Comparison of ENCODE assay signal across 9 cellular contexts in the genomic region with DNA sequence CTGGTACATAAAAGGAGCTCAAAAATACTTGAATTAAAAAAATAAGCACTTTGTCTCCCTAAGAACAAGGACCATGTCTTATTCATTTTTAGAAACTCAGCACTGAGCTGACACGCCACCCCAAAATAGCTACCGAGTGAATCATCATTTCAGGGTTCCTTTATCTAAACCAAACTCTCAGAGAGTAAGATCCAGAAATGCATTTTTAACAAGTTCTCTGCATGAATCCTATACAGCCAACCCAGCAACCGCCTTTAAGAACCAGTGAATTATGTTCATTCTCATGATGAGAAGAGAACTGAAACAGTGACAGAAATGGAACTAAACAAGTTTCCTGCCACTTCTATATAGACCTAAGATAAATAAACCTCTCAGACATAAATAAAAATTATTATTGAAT. TPM values are rescaled to one million over a fixed set of nuclear protein-coding genes. Genes with fewer than 3 reads are reported as not detected.
DNase-seq lines count a peak whose midpoint lies in the region; ATAC-seq, FAIRE-seq and TF ChIP-seq lines count a peak whose summit lies in the region.
"Had no signal": no experiment of that assay in that cellular context is flagged by ENCODE, and none has a peak within 500 bp of the region (broad histone marks: within the 10 kb centered on the region; RNA-seq: fewer than 3 reads in every experiment).

No MANE protein-coding gene starts in this region.

- H3K36me3 ChIP-seq in GM12878 (ENCODE audit: control insufficient read depth in 2 of 2, insufficient read depth in 2 of 2, low read length in 1 of 2) = peaks cover 2 to 22% of the 10 kb centered on the region in 2 experiments; a peak in 2 of 4 replicates

- peak in 1 of 2 experiments; percentile 69; a peak in 2 of 4 replicates for TF ChIP-seq EP300 in GM12878 (IDR thresholded peaks at IDR 0.05; ENCODE audit: borderline replicate concordance in 1 of 2, control insufficient read depth in 1 of 2, low read depth in 2 of 2, low read length in 2 of 2)

- H3K4me1 ChIP-seq in GM12878 (ENCODE audit: control insufficient read depth, insufficient read depth, low read length) = peaks cover 26% of the 10 kb centered on the region

- DNase-seq in EL (peak; percentile 85), GM19239 (ENCODE audit: insufficient read length, low spot score) (no peak), GM12878 (ENCODE audit: low read depth, low spot score) (peak; percentile 57), NCI-H146 (lab: John Stamatoyannopoulos, UW) (no peak), coronary artery (ENCODE audit: low spot score) (no peak), retina (no peak), cerebellum (ENCODE audit: low spot score) (no peak)

- peak overlapping the region; percentile 83 for H3K4me2 ChIP-seq in GM12878 (ENCODE audit: control insufficient read depth, insufficient read depth)

- TF ChIP-seq CTCF in GM12878 (IDR thresholded peaks at IDR 0.05 in 2 of 3, conservative IDR thresholded peaks at IDR 0.05 in 1 of 3; ENCODE audit: control insufficient read depth in 2 of 3, extremely low read depth in 1 of 3, insufficient read depth in 1 of 3, low read depth in 3 of 3, low read length in 3 of 3) = no peak
- TF ChIP-seq CTCF in coronary artery (IDR thresholded peaks at IDR 0.05) = no peak

- peaks cover 89% of the 10 kb centered on the region for H3K79me2 ChIP-seq in GM12878 (ENCODE audit: control insufficient read depth, insufficient read depth, low read length)

- intact Hi-C loops in GM12878 (cut with micrococcal nuclease; ENCODE audit: unreplicated experiment) = no loop called here

- no peak for TF ChIP-seq POLR2A in GM12878 (IDR thresholded peaks at IDR 0.05; ENCODE audit: low read depth, low read length)

- H3K9ac ChIP-seq in GM12878 (ENCODE audit: control insufficient read depth, insufficient read depth, low read length) = peak overlapping the region; percentile 55

- CTCF ChIA-PET in GM12878 (lab: Yijun Ruan, JAX) = interaction anchor here (0.7 to 2.5 kb wide), 6 partner anchors 9 to 118 kb away, joined by 3 to 8 read pairs (median 4); no protein-coding TSS in a partner anchor

- 0% methylated on average over 3 of the region's 3 CpGs for WGBS in GM12878 (ENCODE audit: insufficient coverage, insufficient replicate concordance, low lambda C conversion rate, missing lambda C conversion rate)

- H4K20me1 ChIP-seq in GM12878 (ENCODE audit: control insufficient read depth, insufficient read depth) = no peaks in the 10 kb centered on the region

- RAD21 ChIA-PET in GM12878 (lab: Charles Lee; ENCODE audit: unreplicated experiment) = interaction anchor here (1.1 to 2.9 kb wide), 7 partner anchors 9 to 201 kb away, joined by 3 to 10 read pairs (median 4); a partner anchor contains a TSS

- peak; percentile 87 for ATAC-seq in HG03095 (IDR thresholded peaks at IDR 0.05; ENCODE audit: unreplicated experiment)
- ATAC-seq in GM12878 = peak; percentile 79

- BruUV-seq in GM12878 (replicated peaks; lab: Mats Ljungman, UMichigan) = TSS peak; percentile 24

- SMC1A ChIA-PET in GM12878 (lab: Charles Lee; ENCODE audit: uncharacterized antibody, unreplicated experiment) = interaction anchor here (0.7 to 4.4 kb wide), 10 partner anchors 9 to 225 kb away, joined by 3 to 25 read pairs (median 5); no protein-coding TSS in a partner anchor

- peak overlapping the region; percentile 88 for H3K27ac ChIP-seq in GM12878 (ENCODE audit: control insufficient read depth, insufficient read depth)
- no peak overlapping the region for H3K27ac ChIP-seq in coronary artery

- in situ Hi-C loops in GM12878 (cut with MboI) = loop anchor here (10.0 kb wide), 1 partner anchor 127 kb away; no protein-coding TSS in a partner anchor

- peak overlapping the region; percentile 54; the same call in 1 of the 2 replicates for H3K4me3 ChIP-seq in GM12878
- no peak overlapping the region for H3K4me3 ChIP-seq in coronary artery

- FAIRE-seq in GM19239 (lab: Jason Lieb, UNC) (peak; percentile 87), GM12878 (lab: Jason Lieb, UNC) (no peak)
- FAIRE-seq: H1 had no signal

- POLR2A ChIA-PET in GM12878 (lab: Charles Lee) = interaction anchor here (1.0 to 3.2 kb wide), 4 partner anchors 9 to 32 kb away, joined by 3 to 11 read pairs (median 4); a partner anchor contains a TSS

- H2AFZ ChIP-seq in GM12878 (ENCODE audit: control insufficient read depth, low read depth, low read length) = no peak overlapping the region

- no peaks in the 10 kb centered on the region for H3K27me3 ChIP-seq in GM12878 (replicated peaks in 1 of 2; ENCODE audit: control insufficient read depth in 2 of 2, insufficient read depth in 2 of 2, low read length in 1 of 2)

- H3K9me3 ChIP-seq in GM12878 (replicated peaks; ENCODE audit: control insufficient read depth, insufficient read depth, low read length) = no peaks in the 10 kb centered on the region; the same call in 2 of the 3 replicates

- TF ChIP-seq RAD21 in GM12878 (IDR thresholded peaks at IDR 0.05; ENCODE audit: insufficient read depth, low read depth, low read length) = 0 out of 2 replicates have a peak, but pooled peaks have one; percentile 3

TF ChIP-seq in GM12878, 131 proteins besides CTCF, POLR2A, EP300 and RAD21 (continues in another document):
- TF ChIP-seq BCL11A (IDR thresholded peaks at IDR 0.05; ENCODE audit: low read depth, low read length) (peak; percentile 62; the same call in 1 of the 2 replicates), EED (IDR thresholded peaks at IDR 0.05; ENCODE audit: low read depth) (peak; percentile 42; the same call in 1 of the 2 replicates), NR2C1 (IDR thresholded peaks at IDR 0.05) (no peak), CREM (IDR thresholded peaks at IDR 0.05; ENCODE audit: low read depth) (peak; percentile 72; the same call in 1 of the 2 replicates), HDGF (IDR thresholded peaks at IDR 0.05) (no peak), SRF (IDR thresholded peaks at IDR 0.05; ENCODE audit: low read depth in 2 of 2, low read length in 2 of 2) (0 out of 4 replicates have a peak, but pooled peaks of 1 of the 2 experiments have one; percentile 11), ZNF217 (IDR thresholded peaks at IDR 0.05) (no peak; the same call in 1 of the 2 replicates), CBFB (IDR thresholded peaks at IDR 0.05; ENCODE audit: low read depth) (peak; percentile 43; the same call in 1 of the 2 replicates), SMC3 (IDR thresholded peaks at IDR 0.05; ENCODE audit: borderline replicate concordance, low read length) (no peak), TCF3 (IDR thresholded peaks at IDR 0.05; ENCODE audit: borderline replicate concordance, insufficient read depth, low read depth, low read length) (no peak), ZBED1 (IDR thresholded peaks at IDR 0.05; ENCODE audit: borderline replicate concordance) (peak; percentile 90), CHD4 (IDR thresholded peaks at IDR 0.05) (no peak), PML (IDR thresholded peaks at IDR 0.05; ENCODE audit: low read length) (peak; percentile 77), CREB1 (IDR thresholded peaks at IDR 0.05; ENCODE audit: low read depth) (peak; percentile 56), STAT1 (conservative IDR thresholded peaks at IDR 0.05) (no peak)
- TF ChIP-seq, protein P1, sequence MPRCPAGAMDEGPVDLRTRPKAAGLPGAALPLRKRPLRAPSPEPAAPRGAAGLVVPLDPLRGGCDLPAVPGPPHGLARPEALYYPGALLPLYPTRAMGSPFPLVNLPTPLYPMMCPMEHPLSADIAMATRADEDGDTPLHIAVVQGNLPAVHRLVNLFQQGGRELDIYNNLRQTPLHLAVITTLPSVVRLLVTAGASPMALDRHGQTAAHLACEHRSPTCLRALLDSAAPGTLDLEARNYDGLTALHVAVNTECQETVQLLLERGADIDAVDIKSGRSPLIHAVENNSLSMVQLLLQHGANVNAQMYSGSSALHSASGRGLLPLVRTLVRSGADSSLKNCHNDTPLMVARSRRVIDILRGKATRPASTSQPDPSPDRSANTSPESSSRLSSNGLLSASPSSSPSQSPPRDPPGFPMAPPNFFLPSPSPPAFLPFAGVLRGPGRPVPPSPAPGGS (IDR thresholded peaks at IDR 0.05; ENCODE audit: borderline replicate concordance, insufficient read depth, low read depth, low read length, poor library complexity, severe bottlenecking) = peak; percentile 38
- TF ChIP-seq, protein P2, sequence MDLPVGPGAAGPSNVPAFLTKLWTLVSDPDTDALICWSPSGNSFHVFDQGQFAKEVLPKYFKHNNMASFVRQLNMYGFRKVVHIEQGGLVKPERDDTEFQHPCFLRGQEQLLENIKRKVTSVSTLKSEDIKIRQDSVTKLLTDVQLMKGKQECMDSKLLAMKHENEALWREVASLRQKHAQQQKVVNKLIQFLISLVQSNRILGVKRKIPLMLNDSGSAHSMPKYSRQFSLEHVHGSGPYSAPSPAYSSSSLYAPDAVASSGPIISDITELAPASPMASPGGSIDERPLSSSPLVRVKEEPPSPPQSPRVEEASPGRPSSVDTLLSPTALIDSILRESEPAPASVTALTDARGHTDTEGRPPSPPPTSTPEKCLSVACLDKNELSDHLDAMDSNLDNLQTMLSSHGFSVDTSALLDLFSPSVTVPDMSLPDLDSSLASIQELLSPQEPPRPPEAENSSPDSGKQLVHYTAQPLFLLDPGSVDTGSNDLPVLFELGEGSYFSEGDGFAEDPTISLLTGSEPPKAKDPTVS (IDR thresholded peaks at IDR 0.05; ENCODE audit: low read depth, low read length) = no peak

RNA-seq across cellular contexts. Expression of a gene that starts 8.7 kb away (rescaled TPM):
- total RNA-seq in GM12878 (2013; cell fraction: nucleolus; rRNA removed) = 16.2 and 17.0 TPM in 2 replicates
- total RNA-seq in GM12878 (2014; rRNA removed) (18.4 and 24.3 TPM in 2 replicates), GM12878 (2014; rRNA removed; fragmentation: Illumina TruSeq; extraction: Trizol) (32.6 and 34.9 TPM in 2 replicates), GM12878 (2021) (21.8 and 21.9 TPM in 2 replicates), cerebellum (16.8 TPM)
- polyA plus RNA-seq in GM12878 (2011; ENCODE audit: low read depth) = 12.4 TPM
- polyA plus RNA-seq in GM12878 (2011; rRNA removed) (19.7 and 30.8 TPM in 2 replicates), GM12878 (2014; fragmentation: Illumina TruSeq; extraction: Trizol) (29.3 and 40.1 TPM in 2 replicates), GM12878 (2014; fragmentation: Nextera tagmentation; extraction: Ambion mirVana) (10 to 100 TPM; 49.0 to 51.8 TPM), GM12878 (2014; rRNA removed) (16.8 and 18.5 TPM in 2 replicates), GM12878 (2016; fragmentation: Nextera tagmentation; extraction: Ambion mirVana) (10 to 100 TPM; 69.8 to 72.6 TPM)
- 4.3 and 5.1 TPM in 2 replicates for polyA plus RNA-seq in GM12878 (2011; cell fraction: cytosol; rRNA removed)
- polyA plus RNA-seq in GM12878 (2011; cell fraction: nucleus; rRNA removed) = 5.9 TPM in 2 replicates
- polyA plus RNA-seq in GM12878 (2012) = 19.6 and 27.0 TPM in 2 replicates
- 5.1 and 10.2 TPM in 2 replicates for polyA minus RNA-seq in GM12878 (2011; rRNA and poly(A)+ RNA removed)
- 4.2 and 4.9 TPM in 2 replicates for polyA minus RNA-seq in GM12878 (2011; cell fraction: cytosol; rRNA and poly(A)+ RNA removed)
- 4.1 and 7.7 TPM in 2 replicates for polyA minus RNA-seq in GM12878 (2011; cell fraction: nucleus; rRNA and poly(A)+ RNA removed)

Comparison
In these comparisons a context has a peak if more than half of its experiments do, and no peak if none do; other contexts are left out.
1. DNase-seq: peak in EL (single experiment) and GM12878 (single experiment); none in GM19239 (single experiment), NCI-H146 (single experiment), coronary artery (single experiment), retina (single experiment) and cerebellum (single experiment).